Comparison of ENCODE assay signal across 17 cellular contexts in genomic region chr17:58809564-58809936, GRCh38. TPM values are rescaled to one million over a fixed set of nuclear protein-coding genes. Genes with fewer than 3 reads are reported as not detected.
A peak's percentile ranks its signal among the peaks of the same experiment; 100 is the strongest.
DNase-seq lines count a peak whose midpoint lies in the region; ATAC-seq, FAIRE-seq and TF ChIP-seq lines count a peak whose summit lies in the region.
"Had no signal": no experiment of that assay in that cellular context is flagged by ENCODE, and none has a peak within 500 bp of the region (broad histone marks: within the 10 kb centered on the region; RNA-seq: fewer than 3 reads in every experiment).

No MANE protein-coding gene starts in this region.

- no peak for FAIRE-seq in HepG2 (lab: Jason Lieb, UNC)
- FAIRE-seq: GM12892, GM18507 had no signal

- H3K36me3 ChIP-seq in SK-N-SH (replicated peaks in 1 of 2; ENCODE audit: control insufficient read depth in 1 of 2, insufficient read depth in 2 of 2, low read length in 1 of 2): no peaks in the 10 kb centered on the region
- no peaks in the 10 kb centered on the region for H3K36me3 ChIP-seq in HepG2 (replicated peaks in 1 of 2; ENCODE audit: control insufficient read depth in 1 of 2, insufficient read depth in 2 of 2, low read length in 2 of 2)
- no peaks in the 10 kb centered on the region for H3K36me3 ChIP-seq in right lobe of liver
- H3K36me3 ChIP-seq: HAP-1 had no signal

- DNase-seq in SK-N-SH: no peak
- no peak for DNase-seq in HepG2 (ENCODE audit: low spot score)
- no peak for DNase-seq in right lobe of liver
- peak; percentile 23 for DNase-seq in amniotic epithelial cell (ENCODE audit: low read depth)
- no peak for DNase-seq in cerebellar nuclear complex (lab: John Stamatoyannopoulos, UW)
- no peak for DNase-seq in NCI-H1417 (lab: John Stamatoyannopoulos, UW)
- DNase-seq: ACHN; CD4-positive, alpha-beta memory T cell; DMS53; DND-41; GM23248 had no signal

- H3K9me2 ChIP-seq in SK-N-SH: no peaks in the 10 kb centered on the region

- H3K27me3 ChIP-seq in SK-N-SH (ENCODE audit: insufficient read depth) (no peaks in the 10 kb centered on the region; the same call in 1 of the 2 replicates), HepG2 (ENCODE audit: control insufficient read depth in 1 of 2, insufficient read depth in 2 of 2, low read length in 2 of 2) (no peaks in the 10 kb centered on the region), right lobe of liver (no peaks in the 10 kb centered on the region)

- H3K9ac ChIP-seq in SK-N-SH (no peak overlapping the region), HepG2 (ENCODE audit: insufficient read depth, low read depth, low read length) (no peak overlapping the region)
- H3K9ac ChIP-seq: GM23248 had no signal

- no peak for TF ChIP-seq EP300 in SK-N-SH (IDR thresholded peaks at IDR 0.05; ENCODE audit: borderline replicate concordance in 1 of 2, low read depth in 1 of 2, low read length in 1 of 2)
- TF ChIP-seq EP300 in HepG2 (IDR thresholded peaks at IDR 0.05; ENCODE audit: low read depth in 2 of 2, low read length in 2 of 2): no peak
- no peak for TF ChIP-seq EP300 in HepG2 (CRISPR knock-in tag; IDR thresholded peaks at IDR 0.05; ENCODE audit: borderline replicate concordance)

- intact Hi-C loops in HepG2 (cut with micrococcal nuclease; ENCODE audit: unreplicated experiment) (no loop called here), right lobe of liver (cut with DNase I) (no loop called here)

- no peaks in the 10 kb centered on the region for H3K9me3 ChIP-seq in SK-N-SH
- H3K9me3 ChIP-seq in HepG2 (ENCODE audit: low read length): no peaks in the 10 kb centered on the region
- no peaks in the 10 kb centered on the region for H3K9me3 ChIP-seq in right lobe of liver
- H3K9me3 ChIP-seq: HAP-1 had no signal

- TF ChIP-seq POLR2A in HepG2 (IDR thresholded peaks at IDR 0.05; ENCODE audit: insufficient read depth in 1 of 2, low read depth in 2 of 2, low read length in 2 of 2) (no peak), right lobe of liver (IDR thresholded peaks at IDR 0.05) (no peak)

- TF ChIP-seq RAD21 in SK-N-SH (IDR thresholded peaks at IDR 0.05; ENCODE audit: low read length): no peak
- TF ChIP-seq RAD21 in HepG2 (CRISPR knock-in tag; IDR thresholded peaks at IDR 0.05): no peak

- ATAC-seq in SK-N-SH treated with all-trans-retinoic acid at 6 μM for 48 hours (no peak), HepG2 (no peak), right lobe of liver (no peak)

- H4K20me1 ChIP-seq in SK-N-SH (ENCODE audit: insufficient read depth) (no peaks in the 10 kb centered on the region), HepG2 (ENCODE audit: insufficient read depth, low read length) (no peaks in the 10 kb centered on the region)

- no peaks in the 10 kb centered on the region for H3K4me1 ChIP-seq in SK-N-SH (ENCODE audit: control insufficient read depth in 1 of 2, insufficient read depth in 2 of 2, low read depth in 1 of 2, low read length in 1 of 2)
- H3K4me1 ChIP-seq in HepG2 (ENCODE audit: insufficient read depth, low read length): peaks cover 8% of the 10 kb centered on the region; the same call in 1 of the 2 replicates
- peaks cover 0 to 8% (median 2%) of the 10 kb centered on the region in 4 donors for H3K4me1 ChIP-seq in right lobe of liver

- 55% methylated on average over 1 of the region's 1 CpG for WGBS in SK-N-SH (ENCODE audit: low lambda C conversion rate)
- 0% methylated on average over 1 of the region's 1 CpG for WGBS in HepG2 (ENCODE audit: low lambda C conversion rate)
- 71% methylated on average over 1 of the region's 1 CpG for WGBS in right lobe of liver (ENCODE audit: insufficient coverage, low coverage, low lambda C conversion rate, missing lambda C conversion rate)

- H3F3A ChIP-seq in SK-N-SH (replicated peaks; ENCODE audit: insufficient read depth): peaks cover 5% of the 10 kb centered on the region

- in situ Hi-C loops in HepG2 (cut with HindIII; ENCODE audit: extremely low pct_ligation_motif_present, low pct_unique_long_range_greater_than_20kb): no loop called here

- POLR2A ChIA-PET in SK-N-SH (lab: Yijun Ruan, JAX) (interaction anchor here (0.6 kb wide), 1 partner anchor 10 kb away, joined by 3 read pairs; no protein-coding TSS in a partner anchor), HepG2 (lab: Yijun Ruan, JAX) (no interaction called here)

- H3K4me3 ChIP-seq in SK-N-SH (ENCODE audit: low read depth in 2 of 2, low read length in 1 of 2) (no peak overlapping the region), HepG2 (replicated peaks in 1 of 3; ENCODE audit: insufficient read depth in 1 of 3, low read depth in 2 of 3, low read length in 3 of 3) (no peak overlapping the region), right lobe of liver (no peak overlapping the region)
- H3K4me3 ChIP-seq: GM23248, HAP-1 had no signal

- no TSS peak for BruUV-seq in HepG2 (replicated peaks; lab: Mats Ljungman, UMichigan)

- TF ChIP-seq CTCF in SK-N-SH (IDR thresholded peaks at IDR 0.05): no peak
- TF ChIP-seq CTCF in HepG2 (CRISPR knock-in tag; IDR thresholded peaks at IDR 0.05): no peak
- TF ChIP-seq CTCF in right lobe of liver (IDR thresholded peaks at IDR 0.05): no peak

- H3K4me2 ChIP-seq in SK-N-SH: no peak overlapping the region
- no peak overlapping the region for H3K4me2 ChIP-seq in HepG2 (ENCODE audit: low read depth, low read length)

- H3K27ac ChIP-seq in SK-N-SH (ENCODE audit: low read depth in 2 of 2, low read length in 1 of 2) (no peak overlapping the region), HepG2 (ENCODE audit: extremely low read length, insufficient read depth, low read length) (no peak overlapping the region), right lobe of liver (no peak overlapping the region)
- H3K27ac ChIP-seq: C4-2B, GM23248 had no signal

- no peak overlapping the region for H2AFZ ChIP-seq in SK-N-SH (ENCODE audit: low read depth)
- no peak overlapping the region for H2AFZ ChIP-seq in HepG2 (ENCODE audit: low read length)
- H2AFZ ChIP-seq: GM23248 had no signal

- H3K79me2 ChIP-seq in SK-N-SH (ENCODE audit: insufficient read depth): no peaks in the 10 kb centered on the region
- H3K79me2 ChIP-seq in HepG2 (ENCODE audit: insufficient read depth, low read length): no peaks in the 10 kb centered on the region

- CTCF ChIA-PET in SK-N-SH (lab: Yijun Ruan, JAX): interaction anchor here (1.7 to 1.9 kb wide), 2 partner anchors 13 to 99 kb away, joined by 4 to 6 read pairs; no protein-coding TSS in a partner anchor
- CTCF ChIA-PET in HepG2 (lab: Yijun Ruan, JAX; ENCODE audit: low intra/inter-chr PET ratio, low total read pairs): no interaction called here

TF ChIP-seq in SK-N-SH treated with all-trans-retinoic acid at 6 μM for 48 hours, 23 proteins besides CTCF, POLR2A, EP300 and RAD21 (continues in another document):
- peak; percentile 38; the same call in 1 of the 2 replicates for TF ChIP-seq ZFP3 (CRISPR knock-in tag; IDR thresholded peaks at IDR 0.05)
- peak; percentile 74; the same call in 1 of the 2 replicates for TF ChIP-seq SNAI2 (CRISPR knock-in tag; IDR thresholded peaks at IDR 0.05)
- no peak for TF ChIP-seq GLIS3 (CRISPR knock-in tag; IDR thresholded peaks at IDR 0.05)
- TF ChIP-seq ARNTL (CRISPR knock-in tag; IDR thresholded peaks at IDR 0.05; ENCODE audit: borderline replicate concordance, low read depth): no peak
- peak; percentile 32; the same call in 1 of the 2 replicates for TF ChIP-seq TCF4 (CRISPR knock-in tag; IDR thresholded peaks at IDR 0.05; ENCODE audit: borderline replicate concordance)

TF ChIP-seq in SK-N-SH, 30 proteins besides CTCF, POLR2A, EP300 and RAD21 (continues in another document):
- TF ChIP-seq RFX5 (IDR thresholded peaks at IDR 0.05; ENCODE audit: low read length) (no peak), RXRA (IDR thresholded peaks at IDR 0.05; ENCODE audit: borderline replicate concordance, low read depth) (no peak), JUND (IDR thresholded peaks at IDR 0.05) (no peak)

TF ChIP-seq in HepG2, 621 proteins besides CTCF, POLR2A, EP300 and RAD21:
- no peak for TF ChIP-seq SSRP1 (CRISPR knock-in tag; IDR thresholded peaks at IDR 0.05)
- TF ChIP-seq ZNF121 (CRISPR knock-in tag; IDR thresholded peaks at IDR 0.05): peak; percentile 5; the same call in 1 of the 2 replicates

RNA-seq across cellular contexts. Expression of gene PPM1E, which starts 53.9 kb away (rescaled TPM):
- polyA plus RNA-seq in SK-N-SH (2012; rRNA removed): 0.08 and 0.34 TPM in 2 replicates
- 0.40 and 0.64 TPM in 2 replicates for polyA plus RNA-seq in SK-N-SH (2012; cell fraction: cytosol; rRNA removed)
- 0.15 TPM in 2 replicates for polyA plus RNA-seq in SK-N-SH (2012; cell fraction: nucleus; rRNA removed)
- total RNA-seq in HepG2 (2016; rRNA removed; fragmentation: Illumina TruSeq; extraction: Trizol): 0.04 TPM in 1 of 2 replicates, not detected in the other
- total RNA-seq in HepG2 (2016; cell fraction: cytosol; rRNA removed; fragmentation: Illumina TruSeq; extraction: Trizol; ENCODE audit: low read depth): not detected in 2 replicates
- 0.02 TPM in 1 of 2 replicates, not detected in the other for total RNA-seq in HepG2 (2016; cell fraction: insoluble cytoplasmic fraction; rRNA removed; fragmentation: Illumina TruSeq; extraction: Trizol)
- total RNA-seq in HepG2 (2016; cell fraction: membrane; rRNA removed; fragmentation: Illumina TruSeq; extraction: Trizol): not detected in 2 replicates
- not detected in 2 replicates for total RNA-seq in HepG2 (2016; cell fraction: nucleus; rRNA removed; fragmentation: Illumina TruSeq; extraction: Trizol)
- 0.15 and 0.20 TPM in 2 replicates for polyA plus RNA-seq in HepG2 (2011; rRNA removed)
- polyA plus RNA-seq in HepG2 (2011; cell fraction: cytosol; rRNA removed): 0.04 and 0.10 TPM in 2 replicates
- polyA plus RNA-seq in HepG2 (2011; cell fraction: nucleus; rRNA removed): 0.08 and 0.12 TPM in 2 replicates
- 0.03 and 0.12 TPM in 2 replicates for polyA plus RNA-seq in HepG2 (2012)
- polyA plus RNA-seq in HepG2 (2016; cell fraction: cytosol; fragmentation: Illumina TruSeq; extraction: Trizol; ENCODE audit: low read depth): not detected in 2 replicates
- polyA plus RNA-seq in HepG2 (2016; cell fraction: insoluble cytoplasmic fraction; fragmentation: Illumina TruSeq; extraction: Trizol; ENCODE audit: low read depth): 0.03 TPM in 1 of 2 replicates, not detected in the other
- polyA plus RNA-seq in HepG2 (2016; cell fraction: membrane; fragmentation: Illumina TruSeq; extraction: Trizol; ENCODE audit: low read depth): not detected in 2 replicates
- polyA plus RNA-seq in HepG2 (2016; cell fraction: nucleus; fragmentation: Illumina TruSeq; extraction: Trizol; ENCODE audit: insufficient read depth, low read depth): not detected in 2 replicates
- 0.24 TPM in 1 of 2 replicates, not detected in the other for polyA minus RNA-seq in HepG2 (2011; rRNA and poly(A)+ RNA removed; ENCODE audit: low replicate concordance)
- polyA minus RNA-seq in HepG2 (2011; cell fraction: cytosol; rRNA and poly(A)+ RNA removed): 0.18 and 0.30 TPM in 2 replicates
- 0.13 and 0.37 TPM in 2 replicates for polyA minus RNA-seq in HepG2 (2011; cell fraction: nucleus; rRNA and poly(A)+ RNA removed)
- 1 to 10 TPM in 3 of 6 experiments, under 1 TPM in 3; 0.61 to 1.3 (median 0.97) TPM for total RNA-seq in right lobe of liver
- total RNA-seq: CD4-positive, alpha-beta memory T cell; GM23248; HT-29 had no signal
- polyA plus RNA-seq: CD4-positive, alpha-beta memory T cell; GM23248 had no signal
